36 cellular contexts compared by ENCODE assay signal in genomic region chr5:79036769-79037168, GRCh38. TPM values are rescaled to one million over a fixed set of nuclear protein-coding genes. Genes with fewer than 3 reads are reported as not detected.
"Had no signal": no experiment of that assay in that cellular context is flagged by ENCODE, and none has a peak within 500 bp of the region (broad histone marks: within the 10 kb centered on the region; RNA-seq: fewer than 3 reads in every experiment).

No MANE protein-coding gene starts in this region.

- H3K9me3 ChIP-seq: adrenal gland, ascending aorta, body of pancreas, breast epithelium had no signal

- H3K4me1 ChIP-seq: adrenal gland, ascending aorta, body of pancreas, breast epithelium had no signal

- H3K27ac ChIP-seq: adrenal gland, ascending aorta, body of pancreas, brain microvascular endothelial cell, breast epithelium, cardiac muscle cell had no signal

- H3K4me3 ChIP-seq: adrenal gland, ascending aorta, body of pancreas, breast epithelium, cardiac muscle cell had no signal

- FAIRE-seq: astrocyte, bronchial epithelial cell had no signal

- H3K27me3 ChIP-seq: adrenal gland, ascending aorta, body of pancreas, brain microvascular endothelial cell, breast epithelium, cardiac muscle cell had no signal

- DNase-seq: activated effector memory CD4-positive, alpha-beta T cell treated with anti-CD3 and anti-CD28 coated beads, Interleukin-2, amount 50 U/mL, for 16 hours; activated effector memory CD4-positive, alpha-beta T cell treated with Interleukin-2 at 50 U/mL for 16 hours; activated gamma-delta T cell; activated gamma-delta T cell treated with Interleukin-2 at 50 U/mL for 16 hours; activated naive CD4-positive, alpha-beta T cell; activated naive CD4-positive, alpha-beta T cell treated with anti-CD3 and anti-CD28 coated beads for 36 hours; activated naive CD4-positive, alpha-beta T cell treated with anti-CD3 and anti-CD28 coated beads, Interleukin-2, amount 10 ng/mL, durations not matched to agents 7 days and 5 days; activated naive CD4-positive, alpha-beta T cell treated with anti-CD3 and anti-CD28 coated beads, Interleukin-2, amount 50 U/mL, for 16 hours; activated naive CD4-positive, alpha-beta T cell treated with Interleukin-2 at 50 U/mL for 16 hours; activated naive CD8-positive, alpha-beta T cell treated with anti-CD3 and anti-CD28 coated beads for 36 hours; activated naive CD8-positive, alpha-beta T cell treated with anti-CD3 and anti-CD28 coated beads, Interleukin-2, amount 10 ng/mL, durations not matched to agents 7 days and 5 days; activated naive CD8-positive, alpha-beta T cell treated with anti-CD3 and anti-CD28 coated beads, Interleukin-2, amount 50 U/mL, for 24 hours; activated T-cell treated with anti-CD3 and anti-CD28 coated beads, Interleukin-2, amount 50 U/mL, for 24 hours; activated T-cell treated with anti-CD3 and anti-CD28 coated beads, Interleukin-2, amount 50 U/mL, for 4 hours; activated T-cell treated with anti-CD3 and anti-CD28 coated beads, Interleukin-2, amount 50 U/mL, for 48 hours; activated T-cell treated with anti-CD3 and anti-CD28 coated beads, Interleukin-2, amount 50 U/mL, for 72 hours; adrenal gland; amniotic stem cell; amygdala; anterior cingulate cortex; aorta; body of pancreas; brain microvascular endothelial cell; caudate nucleus; central memory CD4-positive, alpha-beta T cell; cerebellar nuclear complex had no signal

- ATAC-seq: activated naive CD4-positive, alpha-beta T cell treated with anti-CD3 and anti-CD28 coated beads, Interleukin-2, amount 50 U/mL, for 72 hours; activated naive CD8-positive, alpha-beta T cell treated with anti-CD3 and anti-CD28 coated beads, Interleukin-2, amount 50 U/mL, for 24 hours; activated T-cell treated with anti-CD3 and anti-CD28 coated beads, Interleukin-2, amount 50 U/mL, for 4 hours; activated T-cell treated with anti-CD3 and anti-CD28 coated beads, Interleukin-2, amount 50 U/mL, for 72 hours; activated T-helper 17 cell treated with anti-CD3 and anti-CD28 coated beads, Interleukin-2, amount 50 U/mL, for 72 hours; body of pancreas had no signal

- H3K36me3 ChIP-seq: adrenal gland, ascending aorta, brain microvascular endothelial cell, breast epithelium, cardiac muscle cell had no signal

RNA-seq across cellular contexts. Expression of gene DMGDH, which starts 32.7 kb away (rescaled TPM):
- total RNA-seq: activated naive CD8-positive, alpha-beta T cell treated with anti-CD3 and anti-CD28 coated beads for 36 hours; activated T-helper 1 cell treated with anti-CD3 and anti-CD28 coated beads, Interleukin-12 subunit alpha, Interleukin-12 subunit beta, Interleukin-2, Interleukin-4 antibody, amounts not matched to agents 30 ng/mL and 10 ng/mL and 1 ng/mL, durations not matched to agents 14 hours and 24 hours and 36 hours; astrocyte had no signal
- polyA plus RNA-seq: cardiac muscle cell had no signal

RNA-seq across cellular contexts. Expression of gene BHMT2, which starts 32.8 kb away (rescaled TPM):
- total RNA-seq: activated naive CD4-positive, alpha-beta T cell treated with anti-CD3 and anti-CD28 coated beads for 36 hours; activated naive CD4-positive, alpha-beta T cell treated with anti-CD3 and anti-CD28 coated beads, Interleukin-2, amount 50 U/mL, for 72 hours; activated naive CD8-positive, alpha-beta T cell treated with anti-CD3 and anti-CD28 coated beads for 36 hours; activated naive CD8-positive, alpha-beta T cell treated with anti-CD3 and anti-CD28 coated beads, Interleukin-2, amount 10 ng/mL, durations not matched to agents 7 days and 5 days; activated T-cell treated with anti-CD3 and anti-CD28 coated beads, Interleukin-2, amount 50 U/mL, for 4 hours; activated T-cell treated with anti-CD3 and anti-CD28 coated beads, Interleukin-2, amount 50 U/mL, for 72 hours; activated T-helper 1 cell treated with anti-CD3 and anti-CD28 coated beads, Interleukin-12 subunit alpha, Interleukin-12 subunit beta, Interleukin-2, Interleukin-4 antibody, amounts not matched to agents 30 ng/mL and 10 ng/mL and 1 ng/mL, durations not matched to agents 14 hours and 24 hours and 36 hours; activated T-helper 17 cell treated with anti-CD3 and anti-CD28 coated beads, Interleukin-2, amount 50 U/mL, for 72 hours; activated T-helper 2 cell treated with anti-CD3 and anti-CD28 coated beads, Interferon-gamma antibody, Interleukin-2, Interleukin-4, amounts not matched to agents 10 μg/mL and 5 μg/mL and 100 μg/mL, durations not matched to agents 14 hours and 24 hours and 36 hours; astrocyte; bronchial epithelial cell; cardiac muscle cell; chondrocyte had no signal
- polyA plus RNA-seq: cardiac muscle cell had no signal
